ENCODE assay signal across 31 cellular contexts in genomic region chrX:149467920-149468319, GRCh38.
"Had no signal": no experiment of that assay in that cellular context is flagged by ENCODE, and none has a peak within 500 bp of the region (broad histone marks: within the 10 kb centered on the region; RNA-seq: fewer than 3 reads in every experiment).

No MANE protein-coding gene starts in this region.

- DNase-seq: activated CD4-positive, alpha-beta memory T cell treated with anti-CD3 and anti-CD28 coated beads, Interleukin-2, amount 10 ng/mL, durations not matched to agents 7 days and 5 days; activated CD4-positive, alpha-beta T cell treated with anti-CD3 and anti-CD28 coated beads for 1 hour; activated CD4-positive, alpha-beta T cell treated with anti-CD3 and anti-CD28 coated beads for 48 hours; activated CD4-positive, CD25-positive, alpha-beta regulatory T cell; activated CD8-positive, alpha-beta memory T cell treated with anti-CD3 and anti-CD28 coated beads for 24 hours; activated CD8-positive, alpha-beta memory T cell treated with anti-CD3 and anti-CD28 coated beads, Interleukin-2, amount 10 ng/mL, durations not matched to agents 7 days and 5 days; activated CD8-positive, alpha-beta memory T cell treated with anti-CD3 and anti-CD28 coated beads, Interleukin-2, amount 50 U/mL, for 48 hours; activated effector memory CD4-positive, alpha-beta T cell treated with Interleukin-2 at 50 U/mL for 16 hours; activated naive CD4-positive, alpha-beta T cell treated with anti-CD3 and anti-CD28 coated beads, Interleukin-2, amount 10 ng/mL, durations not matched to agents 7 days and 5 days; activated naive CD8-positive, alpha-beta T cell treated with anti-CD3 and anti-CD28 coated beads, Interleukin-2, amount 50 U/mL, for 24 hours; activated T-cell treated with anti-CD3 and anti-CD28 coated beads, Interleukin-2, amount 50 U/mL, for 48 hours; amniotic stem cell; aorta; IMR-90; NCI-H1092 treated with DMSO at 0.1 percent for 48 hours; NCI-H1417; NCI-H187 treated with DMSO at 0.1 percent for 48 hours; NCI-H2081; NCI-H2171 treated with DMSO at 0.1 percent for 48 hours; NCI-H345; NCI-H526; NCI-H748 treated with DMSO at 0.1 percent for 48 hours; SHP77; SJCRH30; T1000; WERI-Rb-1 had no signal

- H3K4me1 ChIP-seq: SJCRH30 had no signal

- H3K36me3 ChIP-seq: cardiac muscle cell, SJCRH30, WERI-Rb-1 had no signal

- ATAC-seq: activated CD8-positive, alpha-beta memory T cell treated with anti-CD3 and anti-CD28 coated beads, Interleukin-2, amount 10 ng/mL, durations not matched to agents 7 days and 5 days; activated naive CD8-positive, alpha-beta T cell treated with anti-CD3 and anti-CD28 coated beads, Interleukin-2, amount 50 U/mL, for 24 hours; K562 had no signal

- H3K4me3 ChIP-seq: cardiac muscle cell, K562, PC-9, SJCRH30, SK-N-MC had no signal

- H3K9me3 ChIP-seq: SJCRH30 had no signal

- H3K27ac ChIP-seq: cardiac muscle cell, PC-9, RWPE1, SJCRH30, SK-N-MC, WERI-Rb-1 had no signal

- H3K27me3 ChIP-seq: SJCRH30 had no signal
